1 cellular context compared by ENCODE assay signal in genomic region chr5:177455036-177455660, GRCh38.
A peak's percentile ranks its signal among the peaks of the same experiment; 100 is the strongest.
TF ChIP-seq lines count a peak whose summit lies in the region.

No MANE protein-coding gene starts in this region.

TF ChIP-seq in HepG2, 621 proteins besides CTCF, POLR2A, EP300 and RAD21 (continued from another document and continues in another):
- TF ChIP-seq ZNF710 (CRISPR knock-in tag; IDR thresholded peaks at IDR 0.05; ENCODE audit: borderline replicate concordance): peak; percentile 77; the same call in 1 of the 2 replicates
- TF ChIP-seq JUN (CRISPR knock-in tag; IDR thresholded peaks at IDR 0.05): 0 out of 2 replicates have a peak, but pooled peaks have one; percentile 46
- no peak for TF ChIP-seq ZNF883 (CRISPR knock-in tag; IDR thresholded peaks at IDR 0.05; ENCODE audit: not compliant biosample characterization)
- no peak for TF ChIP-seq RORA (CRISPR knock-in tag; IDR thresholded peaks at IDR 0.05)
- no peak for TF ChIP-seq CENPBD1 (CRISPR knock-in tag; IDR thresholded peaks at IDR 0.05; ENCODE audit: borderline replicate concordance, low read depth)
- no peak; the same call in 1 of the 2 replicates for TF ChIP-seq ZNF850 (CRISPR knock-in tag; conservative IDR thresholded peaks at IDR 0.05)
- TF ChIP-seq PREB (CRISPR knock-in tag; IDR thresholded peaks at IDR 0.05): no peak
- no peak for TF ChIP-seq RFX5 (IDR thresholded peaks at IDR 0.05; ENCODE audit: low read depth, low read length)
- TF ChIP-seq ZFX (CRISPR knock-in tag; IDR thresholded peaks at IDR 0.05; ENCODE audit: low read depth): peak; percentile 87
- TF ChIP-seq TBL1XR1 (IDR thresholded peaks at IDR 0.05; ENCODE audit: borderline replicate concordance, low read length, partially characterized antibody): no peak
- no peak for TF ChIP-seq NCOR1 (IDR thresholded peaks at IDR 0.05; ENCODE audit: borderline replicate concordance, low read length)
- 0 out of 2 replicates have a peak, but pooled peaks have one; percentile 29 for TF ChIP-seq KMT2B (CRISPR knock-in tag; IDR thresholded peaks at IDR 0.05)
- TF ChIP-seq MYC (CRISPR knock-in tag; IDR thresholded peaks at IDR 0.05; ENCODE audit: borderline replicate concordance): peak; percentile 89
- peak; percentile 88; the same call in 1 of the 2 replicates for TF ChIP-seq ARID2 (CRISPR knock-in tag; IDR thresholded peaks at IDR 0.05; ENCODE audit: borderline replicate concordance)
- TF ChIP-seq SOX5 (CRISPR knock-in tag; IDR thresholded peaks at IDR 0.05; ENCODE audit: borderline replicate concordance): peak; percentile 25; the same call in 1 of the 2 replicates
- no peak for TF ChIP-seq ZNF251 (CRISPR knock-in tag; IDR thresholded peaks at IDR 0.05)
- peak; percentile 90; the same call in 1 of the 2 replicates for TF ChIP-seq ZNF547 (CRISPR knock-in tag; IDR thresholded peaks at IDR 0.05)
- TF ChIP-seq IKZF1 (IDR thresholded peaks at IDR 0.05): no peak
- TF ChIP-seq TRAFD1 (CRISPR knock-in tag; IDR thresholded peaks at IDR 0.05; ENCODE audit: borderline replicate concordance): no peak
- TF ChIP-seq ZNF841 (CRISPR knock-in tag; IDR thresholded peaks at IDR 0.05; ENCODE audit: borderline replicate concordance): no peak
- no peak for TF ChIP-seq ZNF839 (CRISPR knock-in tag; IDR thresholded peaks at IDR 0.05; ENCODE audit: borderline replicate concordance)
- 0 out of 2 replicates have a peak, but pooled peaks have one; percentile 51 for TF ChIP-seq ZNF225 (CRISPR knock-in tag; IDR thresholded peaks at IDR 0.05)
- no peak for TF ChIP-seq ZNF263 (CRISPR knock-in tag; IDR thresholded peaks at IDR 0.05)
- no peak for TF ChIP-seq HMGA1 (CRISPR knock-in tag; conservative IDR thresholded peaks at IDR 0.05)
- TF ChIP-seq MBD4 (IDR thresholded peaks at IDR 0.05; ENCODE audit: borderline replicate concordance, low read length): no peak
- peak; percentile 79 for TF ChIP-seq PHF5A (CRISPR knock-in tag; IDR thresholded peaks at IDR 0.05; ENCODE audit: low read depth, unreplicated experiment)
- no peak for TF ChIP-seq SRSF4 (IDR thresholded peaks at IDR 0.05; ENCODE audit: low read depth, low read length, poor library complexity, severe bottlenecking)
- no peak for TF ChIP-seq ZFP1 (CRISPR knock-in tag; IDR thresholded peaks at IDR 0.05)
- TF ChIP-seq PAXIP1 (CRISPR knock-in tag; conservative IDR thresholded peaks at IDR 0.05): peak; percentile 54
- no peak for TF ChIP-seq FOXA1 (IDR thresholded peaks at IDR 0.05)
- TF ChIP-seq FOXA1 (CRISPR knock-in tag; IDR thresholded peaks at IDR 0.05): peak; percentile 27
- no peak; the same call in 1 of the 2 replicates for TF ChIP-seq IRF9 (CRISPR knock-in tag; IDR thresholded peaks at IDR 0.05; ENCODE audit: borderline replicate concordance)
- TF ChIP-seq ZNF720 (CRISPR knock-in tag; IDR thresholded peaks at IDR 0.05): no peak
- TF ChIP-seq RBFOX2 (IDR thresholded peaks at IDR 0.05; ENCODE audit: low read depth, low read length): peak; percentile 82
- no peak for TF ChIP-seq SIX1 (CRISPR knock-in tag; IDR thresholded peaks at IDR 0.05; ENCODE audit: borderline replicate concordance)
- peak; percentile 77 for TF ChIP-seq REPIN1 (CRISPR knock-in tag; IDR thresholded peaks at IDR 0.05; ENCODE audit: borderline replicate concordance, low read depth)
- TF ChIP-seq ZBTB14 (CRISPR knock-in tag; IDR thresholded peaks at IDR 0.05): peak; percentile 97
- TF ChIP-seq GZF1 (CRISPR knock-in tag; IDR thresholded peaks at IDR 0.05): no peak
- TF ChIP-seq ZBTB26 (CRISPR knock-in tag; IDR thresholded peaks at IDR 0.05; ENCODE audit: borderline replicate concordance): no peak
- TF ChIP-seq ZFP90 (CRISPR knock-in tag; IDR thresholded peaks at IDR 0.05; ENCODE audit: borderline replicate concordance): no peak; the same call in 1 of the 2 replicates
- TF ChIP-seq KDM5A (IDR thresholded peaks at IDR 0.05; ENCODE audit: borderline replicate concordance, low read length): peak; percentile 11; the same call in 1 of the 2 replicates
- TF ChIP-seq MIER2 (CRISPR knock-in tag; IDR thresholded peaks at IDR 0.05): no peak
- TF ChIP-seq ZNF878 (CRISPR knock-in tag; IDR thresholded peaks at IDR 0.05): peak; percentile 73; the same call in 1 of the 2 replicates
- TF ChIP-seq YY1 (IDR thresholded peaks at IDR 0.05; ENCODE audit: insufficient read depth, insufficient replicate concordance, low read depth, low read length): peak; percentile 69
- no peak for TF ChIP-seq PCBP2 (optimal IDR thresholded peaks at IDR 0.05; ENCODE audit: low read depth, low read length, poor library complexity, severe bottlenecking)
- no peak for TF ChIP-seq POLR2AphosphoS2 (IDR thresholded peaks at IDR 0.05; ENCODE audit: low read depth, low read length)
- TF ChIP-seq AGO2 (optimal IDR thresholded peaks at IDR 0.05; ENCODE audit: low read depth, low read length): no peak
- TF ChIP-seq TEAD2 (CRISPR knock-in tag; IDR thresholded peaks at IDR 0.05): no peak
- TF ChIP-seq HNRNPH1 (optimal IDR thresholded peaks at IDR 0.05; ENCODE audit: low read depth, low read length): no peak
- peak; percentile 96 for TF ChIP-seq CSRNP1 (CRISPR knock-in tag; IDR thresholded peaks at IDR 0.05)
- TF ChIP-seq ZNF510 (CRISPR knock-in tag; IDR thresholded peaks at IDR 0.05; ENCODE audit: low read depth): no peak
- TF ChIP-seq ZNF329 (CRISPR knock-in tag; IDR thresholded peaks at IDR 0.05; ENCODE audit: low read depth): no peak
- TF ChIP-seq TFAP4 (IDR thresholded peaks at IDR 0.05; ENCODE audit: borderline replicate concordance, low read depth): no peak
- no peak for TF ChIP-seq ZNF138 (CRISPR knock-in tag; IDR thresholded peaks at IDR 0.05; ENCODE audit: low read depth)
- TF ChIP-seq FOXK1 (CRISPR knock-in tag; IDR thresholded peaks at IDR 0.05; ENCODE audit: borderline replicate concordance, low read depth): peak; percentile 54; the same call in 1 of the 2 replicates
- no peak for TF ChIP-seq ZNF792 (CRISPR knock-in tag; IDR thresholded peaks at IDR 0.05)
- no peak for TF ChIP-seq RFX3 (CRISPR knock-in tag; IDR thresholded peaks at IDR 0.05)
- no peak for TF ChIP-seq ZFP41 (CRISPR knock-in tag; IDR thresholded peaks at IDR 0.05; ENCODE audit: borderline replicate concordance)
- no peak for TF ChIP-seq ZKSCAN5 (CRISPR knock-in tag; IDR thresholded peaks at IDR 0.05)
